8 cellular contexts compared by ENCODE assay signal in genomic region chr10:133520193-133520738, GRCh38. TPM values are rescaled to one million over a fixed set of nuclear protein-coding genes. Genes with fewer than 3 reads are reported as not detected.
DNase-seq lines count a peak whose midpoint lies in the region; ATAC-seq and TF ChIP-seq lines count a peak whose summit lies in the region.

No MANE protein-coding gene starts in this region.

- TF ChIP-seq CTCF in HFF-Myc (IDR thresholded peaks at IDR 0.05; ENCODE audit: low read depth, low read length, missing control alignments): peak; percentile 85
- peak; percentile 73 for TF ChIP-seq CTCF in activated B cell treated with CpG ODN at 0.5 μM for 24 hours (IDR thresholded peaks at IDR 0.05)
- TF ChIP-seq CTCF in cardiac fibroblast (IDR thresholded peaks at IDR 0.05; ENCODE audit: low read depth, low read length): peak; percentile 67
- peak; percentile 76 to 92 for TF ChIP-seq CTCF in left lung (IDR thresholded peaks at IDR 0.05)

- H3K27ac Mint-ChIP-seq in activated B cell treated with CpG ODN at 0.5 μM for 24 hours: peak overlapping the region; percentile 50

- CTCF ChIA-PET in activated B cell treated with CpG ODN at 0.5 μM for 24 hours (lab: Charles Lee): interaction anchor here (0.9 to 3.9 kb wide), 3 partner anchors 18 to 193 kb away, joined by 3 to 24 read pairs (median 3); no protein-coding TSS in a partner anchor

- no peaks in the 10 kb centered on the region for H3K36me3 ChIP-seq in left lung

- H3K4me1 Mint-ChIP-seq in activated B cell treated with CpG ODN at 0.5 μM for 24 hours: peaks cover 10% of the 10 kb centered on the region

- H3K27ac ChIP-seq in left lung: no peak overlapping the region

- peak overlapping the region; percentile 73 for H3K4me3 Mint-ChIP-seq in activated B cell treated with CpG ODN at 0.5 μM for 24 hours

- H3K27me3 Mint-ChIP-seq in activated B cell treated with CpG ODN at 0.5 μM for 24 hours: peaks cover 16% of the 10 kb centered on the region

- intact Hi-C loops in activated B cell treated with CpG ODN at 0.5 μM for 24 hours (cut with micrococcal nuclease) (loop anchor here (1.0 to 2.0 kb wide), 2 partner anchors 125 to 191 kb away; partner anchors contain the start of gene MTG1), left lung (cut with DNase I) (no loop called here)

- peaks cover 0 to 7% of the 10 kb centered on the region in 2 donors for H3K27me3 ChIP-seq in left lung

- ATAC-seq in activated B cell treated with CpG ODN at 0.5 μM for 24 hours (ENCODE audit: low read depth) (peak; percentile 99), left lung (peak; percentile 100)

- peak overlapping the region; percentile 38 for H3K4me3 ChIP-seq in HFF-Myc (replicated peaks; ENCODE audit: low read depth, low read length)
- H3K4me3 ChIP-seq in cardiac fibroblast (replicated peaks in 1 of 2; ENCODE audit: low read depth in 2 of 2, low read length in 2 of 2): peak overlapping the region; percentile 35 to 48
- peak overlapping the region; percentile 21 to 34 for H3K4me3 ChIP-seq in left lung

- POLR2A ChIA-PET in activated B cell treated with CpG ODN at 0.5 μM for 24 hours (lab: Charles Lee): no interaction called here

- H3K9me3 ChIP-seq in left lung: peaks cover 0 to 20% of the 10 kb centered on the region in 2 donors

- DNase-seq in NCI-H1694 (lab: John Stamatoyannopoulos, UW) (peak; percentile 6), NCI-H1694 treated with DMSO at 0.1 percent for 48 hours (lab: John Stamatoyannopoulos, UW) (no peak), HFF-Myc (ENCODE audit: extremely low read depth, low read depth) (no peak), NCI-H1436 treated with DMSO at 0.1 percent for 48 hours (lab: John Stamatoyannopoulos, UW) (peak; percentile 54), activated B cell treated with CpG ODN at 0.5 μM for 24 hours (peak; percentile 90), cardiac fibroblast (ENCODE audit: low read depth in 2 of 2) (peak; percentile 48 to 55), left lung (peak; percentile 80 to 96)
- DNase-seq in stimulated activated CD4-positive, alpha-beta T cell treated with anti-CD3 and anti-CD28 coated beads, TNF-alpha, amount 100 ng/mL, for 1 hour (ENCODE audit: low read depth in 3 of 3, low spot score in 1 of 3): peak; percentile 63 to 97 (median 77)

- peaks cover 0 to 6% of the 10 kb centered on the region in 2 donors for H3K4me1 ChIP-seq in left lung

- no peaks in the 10 kb centered on the region for H3K36me3 Mint-ChIP-seq in activated B cell treated with CpG ODN at 0.5 μM for 24 hours (ENCODE audit: low read depth)

- peaks cover 12% of the 10 kb centered on the region for H3K9me3 Mint-ChIP-seq in activated B cell treated with CpG ODN at 0.5 μM for 24 hours

RNA-seq across cellular contexts. Expression of gene CYP2E1, which starts 6.9 kb away (rescaled TPM):
- 0.64 and 1.1 TPM in 2 replicates for total RNA-seq in activated B cell treated with CpG ODN at 0.5 μM for 24 hours
- total RNA-seq in left lung: 1 to 10 TPM in 1 of 2 donors, under 1 TPM in 1; 0.68 to 2.2 TPM

RNA-seq across cellular contexts. Expression of gene SYCE1, which starts 45.1 kb away (rescaled TPM):
- total RNA-seq in activated B cell treated with CpG ODN at 0.5 μM for 24 hours (0.17 TPM in 1 of 2 replicates, not detected in the other), left lung (under 1 TPM; 0.47 to 0.90 TPM)

Comparison
In these comparisons a context has a peak if more than half of its experiments do, and no peak if none do; other contexts are left out.
1. DNase-seq: peak in NCI-H1694 (single experiment), NCI-H1436 treated with DMSO at 0.1 percent for 48 hours (single experiment), activated B cell treated with CpG ODN at 0.5 μM for 24 hours (single experiment), cardiac fibroblast (2 of 2), left lung (2 of 2) and stimulated activated CD4-positive, alpha-beta T cell treated with anti-CD3 and anti-CD28 coated beads, TNF-alpha, amount 100 ng/mL, for 1 hour (3 of 3); none in NCI-H1694 treated with DMSO at 0.1 percent for 48 hours (single experiment) and HFF-Myc (single experiment).
2. Peak in every context shown above with its lines, with median percentiles within 50 percentile points of each other: H3K4me3 ChIP-seq and CTCF ChIP-seq.